ENCODE assay signal across 8 cellular contexts in the genomic region with DNA sequence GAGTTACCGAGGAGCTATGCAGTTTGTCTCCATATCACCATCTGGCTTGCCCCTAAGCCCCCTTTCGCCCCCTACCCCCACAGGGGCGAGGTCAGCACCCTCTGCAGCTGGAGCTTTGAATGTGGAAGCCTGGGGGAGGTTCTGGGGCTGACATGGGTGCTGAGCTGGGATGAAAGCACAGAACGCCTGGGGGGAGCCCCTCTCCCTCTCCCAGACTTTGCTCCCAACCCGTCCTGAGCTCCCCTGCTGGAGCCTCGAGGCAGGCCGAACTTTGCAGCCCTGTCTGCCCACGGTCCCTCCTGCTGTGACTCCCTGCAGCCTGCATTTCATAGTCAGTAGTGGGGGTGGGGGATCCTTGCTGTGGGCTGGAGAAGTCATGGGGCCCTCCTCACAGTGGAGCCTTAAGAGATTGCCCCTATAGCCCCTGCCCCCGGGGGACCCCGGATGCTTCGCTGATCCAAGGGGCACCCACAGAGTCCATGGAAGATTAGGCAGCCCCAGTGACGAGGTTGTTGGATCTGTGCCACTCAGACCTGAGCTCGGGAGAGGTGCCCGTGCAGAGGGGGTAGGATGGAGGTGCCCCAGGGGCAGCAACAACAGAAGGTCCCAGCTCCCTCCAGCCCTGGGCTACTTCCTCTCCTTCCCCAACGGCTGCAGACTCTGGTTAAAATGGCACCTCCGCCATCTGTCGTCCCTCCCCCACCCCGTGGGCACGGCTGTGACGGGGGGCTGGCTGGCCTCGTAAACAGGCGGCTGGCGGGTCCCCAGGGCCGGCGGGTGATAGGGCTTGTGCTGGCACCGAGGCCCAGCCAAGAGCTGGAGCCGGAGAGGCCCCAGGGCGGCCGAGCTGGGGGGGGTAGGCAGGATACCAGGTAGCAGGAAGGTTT.
DNase-seq lines count a peak whose midpoint lies in the region; ATAC-seq, FAIRE-seq and TF ChIP-seq lines count a peak whose summit lies in the region.

No MANE protein-coding gene starts in this region.

- TF ChIP-seq POLR2A in GM12891 (IDR thresholded peaks at IDR 0.05; ENCODE audit: low read depth, low read length), result no peak

- H3K27me3 Mint-ChIP-seq in activated naive CD8-positive, alpha-beta T cell treated with anti-CD3 and anti-CD28 coated beads, Interleukin-2, amount 50 U/mL, for 24 hours, result no peaks in the 10 kb centered on the region
- H3K27me3 Mint-ChIP-seq in stimulated activated naive B cell treated with anti-CD40 and anti-IgM and Interleukin-4, amounts not matched to agents 10 μg/mL and 1 μg/mL and 100 μg/mL, for 72 hours, result peaks cover 0 to 7% of the 10 kb centered on the region in 2 donors

- H3K4me1 Mint-ChIP-seq in activated naive CD8-positive, alpha-beta T cell treated with anti-CD3 and anti-CD28 coated beads, Interleukin-2, amount 50 U/mL, for 24 hours, result peaks cover 49% of the 10 kb centered on the region
- peaks cover 10 to 27% of the 10 kb centered on the region in 2 donors for H3K4me1 Mint-ChIP-seq in stimulated activated naive B cell treated with anti-CD40 and anti-IgM and Interleukin-4, amounts not matched to agents 10 μg/mL and 1 μg/mL and 100 μg/mL, for 72 hours

- peak; percentile 83 for FAIRE-seq in GM12891 (lab: Jason Lieb, UNC)

- peak overlapping the region; percentile 88 for H3K27ac Mint-ChIP-seq in activated naive CD8-positive, alpha-beta T cell treated with anti-CD3 and anti-CD28 coated beads, Interleukin-2, amount 50 U/mL, for 24 hours
- H3K27ac Mint-ChIP-seq in stimulated activated naive B cell treated with anti-CD40 and anti-IgM and Interleukin-4, amounts not matched to agents 10 μg/mL and 1 μg/mL and 100 μg/mL, for 72 hours, result peak overlapping the region; percentile 59

- no peak overlapping the region for H3K4me3 Mint-ChIP-seq in activated naive CD8-positive, alpha-beta T cell treated with anti-CD3 and anti-CD28 coated beads, Interleukin-2, amount 50 U/mL, for 24 hours
- peak overlapping the region; percentile 25 to 92 for H3K4me3 Mint-ChIP-seq in stimulated activated naive B cell treated with anti-CD40 and anti-IgM and Interleukin-4, amounts not matched to agents 10 μg/mL and 1 μg/mL and 100 μg/mL, for 72 hours

- ATAC-seq in activated naive CD8-positive, alpha-beta T cell treated with anti-CD3 and anti-CD28 coated beads, Interleukin-2, amount 50 U/mL, for 24 hours, result peak; percentile 15
- ATAC-seq in left lobe of liver (peak; percentile 6), HG02610 (IDR thresholded peaks at IDR 0.05; ENCODE audit: unreplicated experiment) (no peak), esophagus mucosa (no peak)
- peak; percentile 41 to 51 for ATAC-seq in stimulated activated naive B cell treated with anti-CD40 and anti-IgM and Interleukin-4, amounts not matched to agents 10 μg/mL and 1 μg/mL and 100 μg/mL, for 72 hours (replicated peaks)

- DNase-seq in GM12891 (ENCODE audit: insufficient read length, low spot score) (no peak), NCI-H510A (lab: John Stamatoyannopoulos, UW) (peak; percentile 63), left lobe of liver (ENCODE audit: low spot score) (peak; percentile 62), NK-92 (lab: John Stamatoyannopoulos, UW; ENCODE audit: unreplicated experiment) (no peak)
- peak; percentile 55 for DNase-seq in activated naive CD8-positive, alpha-beta T cell treated with anti-CD3 and anti-CD28 coated beads, Interleukin-2, amount 50 U/mL, for 24 hours
- DNase-seq in stimulated activated naive B cell treated with anti-CD40 and anti-IgM and Interleukin-4, amounts not matched to agents 10 μg/mL and 1 μg/mL and 100 μg/mL, for 72 hours, result peak; percentile 31

- no peaks in the 10 kb centered on the region for H3K36me3 Mint-ChIP-seq in activated naive CD8-positive, alpha-beta T cell treated with anti-CD3 and anti-CD28 coated beads, Interleukin-2, amount 50 U/mL, for 24 hours (ENCODE audit: low read depth)
- no peaks in the 10 kb centered on the region for H3K36me3 Mint-ChIP-seq in stimulated activated naive B cell treated with anti-CD40 and anti-IgM and Interleukin-4, amounts not matched to agents 10 μg/mL and 1 μg/mL and 100 μg/mL, for 72 hours

- H3K9me3 Mint-ChIP-seq in activated naive CD8-positive, alpha-beta T cell treated with anti-CD3 and anti-CD28 coated beads, Interleukin-2, amount 50 U/mL, for 24 hours, result no peaks in the 10 kb centered on the region
- H3K9me3 Mint-ChIP-seq in stimulated activated naive B cell treated with anti-CD40 and anti-IgM and Interleukin-4, amounts not matched to agents 10 μg/mL and 1 μg/mL and 100 μg/mL, for 72 hours, result peaks cover 4 to 12% of the 10 kb centered on the region in 2 donors

TF ChIP-seq in GM12891, 5 proteins besides CTCF, POLR2A, EP300 and RAD21:
- TF ChIP-seq SPI1 (IDR thresholded peaks at IDR 0.05; ENCODE audit: low read depth, low read length) (peak; percentile 32; the same call in 1 of the 2 replicates), TAF1 (IDR thresholded peaks at IDR 0.05; ENCODE audit: low read depth, low read length) (no peak)
TF ChIP-seq in GM12891: peak in this region for 1.

Comparison
In these comparisons a context has a peak if more than half of its experiments do, and no peak if none do; other contexts are left out.
1. DNase-seq: peak in NCI-H510A (single experiment), activated naive CD8-positive, alpha-beta T cell treated with anti-CD3 and anti-CD28 coated beads, Interleukin-2, amount 50 U/mL, for 24 hours (single experiment), left lobe of liver (single experiment) and stimulated activated naive B cell treated with anti-CD40 and anti-IgM and Interleukin-4, amounts not matched to agents 10 μg/mL and 1 μg/mL and 100 μg/mL, for 72 hours (single experiment); none in GM12891 (single experiment) and NK-92 (single experiment).
2. ATAC-seq: peak in activated naive CD8-positive, alpha-beta T cell treated with anti-CD3 and anti-CD28 coated beads, Interleukin-2, amount 50 U/mL, for 24 hours (single experiment), left lobe of liver (single experiment) and stimulated activated naive B cell treated with anti-CD40 and anti-IgM and Interleukin-4, amounts not matched to agents 10 μg/mL and 1 μg/mL and 100 μg/mL, for 72 hours (2 of 2); none in HG02610 (single experiment) and esophagus mucosa (single experiment).